In the genomic region with DNA sequence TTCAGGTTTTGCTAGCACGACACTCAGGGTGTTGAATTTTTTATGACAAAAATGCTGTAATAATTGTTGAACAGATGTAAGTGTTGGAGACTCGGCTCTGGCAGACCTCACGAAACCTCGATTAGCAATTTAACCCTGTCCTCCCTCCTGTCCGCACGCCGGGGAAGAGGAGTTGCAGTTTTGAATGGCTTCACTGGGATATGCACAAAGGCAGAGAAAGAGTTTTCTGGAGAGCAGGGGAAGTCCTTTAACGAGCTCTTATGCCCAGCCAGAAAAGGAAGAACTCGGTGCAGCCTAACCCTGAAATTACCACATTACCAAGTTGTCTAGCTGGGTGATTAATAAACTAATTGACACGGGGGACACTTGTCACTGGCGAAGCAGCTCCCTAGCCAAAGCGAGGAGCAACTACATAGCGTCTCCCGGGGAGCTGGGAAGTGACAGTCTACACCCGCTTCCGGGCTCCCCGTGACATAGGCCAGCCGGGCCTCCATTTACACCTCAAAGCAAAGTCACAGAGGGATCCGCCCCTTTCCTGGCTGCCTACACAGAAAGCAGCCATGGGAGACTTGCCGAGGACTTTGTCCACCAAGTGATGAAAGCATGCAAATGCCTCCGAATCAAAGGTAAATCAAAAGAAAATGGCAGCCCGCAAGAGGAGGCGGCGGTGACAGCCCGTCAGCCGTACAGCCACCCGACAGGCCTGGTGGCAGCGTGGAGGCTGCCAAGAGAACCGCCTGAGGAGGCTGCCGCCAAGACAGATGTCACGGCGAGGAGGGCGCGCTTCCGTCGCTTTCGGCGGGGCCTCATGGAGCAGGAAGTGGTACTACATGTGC, we compare ENCODE assay signal across 8 cellular contexts.
DNase-seq lines count a peak whose midpoint lies in the region; ATAC-seq and TF ChIP-seq lines count a peak whose summit lies in the region.

No MANE protein-coding gene starts in this region.

- H3K4me1 Mint-ChIP-seq in activated CD8-positive, alpha-beta T cell treated with anti-CD3 and anti-CD28 coated beads, Interleukin-2, amount 10 ng/mL, durations not matched to agents 7 days and 5 days (ENCODE audit: low read depth), result peaks cover 58% of the 10 kb centered on the region
- H3K4me1 Mint-ChIP-seq in endodermal cell, result peaks cover 14% of the 10 kb centered on the region

- in situ Hi-C loops in ACHN (cut with HindIII; ENCODE audit: low pct_ligation_motif_present, low pct_unique_long_range_greater_than_20kb, low sequenced_read_pairs), result no loop called here

- peak overlapping the region; percentile 86 for H3K4me3 Mint-ChIP-seq in activated CD8-positive, alpha-beta T cell treated with anti-CD3 and anti-CD28 coated beads, Interleukin-2, amount 10 ng/mL, durations not matched to agents 7 days and 5 days
- peak overlapping the region; percentile 57 for H3K4me3 Mint-ChIP-seq in endodermal cell

- ATAC-seq in activated CD8-positive, alpha-beta T cell treated with anti-CD3 and anti-CD28 coated beads, Interleukin-2, amount 10 ng/mL, durations not matched to agents 7 days and 5 days, result peak; percentile 89

- TF ChIP-seq CTCF in GM12865 (IDR thresholded peaks at IDR 0.05; ENCODE audit: insufficient read depth, low read depth, low read length, missing control alignments) (no peak), endodermal cell (conservative IDR thresholded peaks at IDR 0.05) (no peak), tibial artery (IDR thresholded peaks at IDR 0.05) (no peak)

- POLR2A ChIA-PET in activated CD8-positive, alpha-beta T cell treated with anti-CD3 and anti-CD28 coated beads, Interleukin-2, amount 10 ng/mL, durations not matched to agents 7 days and 5 days (lab: Charles Lee), result interaction anchor here (0.5 to 3.3 kb wide), 9 partner anchors 11 to 1808 kb away, joined by 3 to 16 read pairs (median 3); no protein-coding TSS in a partner anchor

- H3K4me3 ChIP-seq in GM12865 (ENCODE audit: low read depth, low read length), result peak overlapping the region; percentile 46; the same call in 1 of the 2 replicates
- H3K4me3 ChIP-seq in endodermal cell (ENCODE audit: low read length), result peak overlapping the region; percentile 18
- H3K4me3 ChIP-seq in tibial artery, result peak overlapping the region; percentile 12 to 35

- H3K9me3 ChIP-seq in endodermal cell (ENCODE audit: control insufficient read depth, low read length) (peaks cover 14% of the 10 kb centered on the region), tibial artery (peaks cover 0 to 8% (median 7%) of the 10 kb centered on the region in 3 donors)

- H3K27me3 Mint-ChIP-seq in activated CD8-positive, alpha-beta T cell treated with anti-CD3 and anti-CD28 coated beads, Interleukin-2, amount 10 ng/mL, durations not matched to agents 7 days and 5 days (ENCODE audit: low read depth), result no peaks in the 10 kb centered on the region
- peaks cover 35% of the 10 kb centered on the region for H3K27me3 Mint-ChIP-seq in endodermal cell (ENCODE audit: insufficient read depth)

- H3K9ac ChIP-seq in endodermal cell (ENCODE audit: extremely low read depth, low read length, poor library complexity, severe bottlenecking), result no peak overlapping the region

- H3K27ac ChIP-seq in endodermal cell (ENCODE audit: low read depth, low read length), result no peak overlapping the region
- no peak overlapping the region for H3K27ac ChIP-seq in tibial artery

- WGBS in endodermal cell (ENCODE audit: insufficient coverage in 1 of 2, insufficient read length in 1 of 2), 2 experiments, result 23 to 40% methylated on average over 5 to 38 of the region's 38 CpGs

- no peaks in the 10 kb centered on the region for H3K27me3 ChIP-seq in endodermal cell (ENCODE audit: control insufficient read depth, insufficient read depth, low read length, poor library complexity, severe bottlenecking)
- H3K27me3 ChIP-seq in tibial artery, result peaks cover 0 to 12% of the 10 kb centered on the region in 2 donors

- intact Hi-C loops in tibial artery (cut with DNase I; ENCODE audit: low total_unique reads), result no loop called here

- peaks cover 24% of the 10 kb centered on the region for H3K9me3 Mint-ChIP-seq in activated CD8-positive, alpha-beta T cell treated with anti-CD3 and anti-CD28 coated beads, Interleukin-2, amount 10 ng/mL, durations not matched to agents 7 days and 5 days (ENCODE audit: insufficient read depth)
- H3K9me3 Mint-ChIP-seq in endodermal cell, result peaks cover 19% of the 10 kb centered on the region

- no peaks in the 10 kb centered on the region for H3K4me1 ChIP-seq in endodermal cell (ENCODE audit: control insufficient read depth, insufficient read depth, low read length)
- no peaks in the 10 kb centered on the region for H3K4me1 ChIP-seq in tibial artery

- H3K36me3 ChIP-seq in endodermal cell (ENCODE audit: control insufficient read depth, insufficient read depth, low read length) (no peaks in the 10 kb centered on the region), tibial artery (no peaks in the 10 kb centered on the region)

- CTCF ChIA-PET in activated CD8-positive, alpha-beta T cell treated with anti-CD3 and anti-CD28 coated beads, Interleukin-2, amount 10 ng/mL, durations not matched to agents 7 days and 5 days (lab: Charles Lee), result interaction anchor here (0.8 to 1.4 kb wide), 3 partner anchors 16 to 1746 kb away, joined by 3 to 4 read pairs (median 3); no protein-coding TSS in a partner anchor

- H3K36me3 Mint-ChIP-seq in activated CD8-positive, alpha-beta T cell treated with anti-CD3 and anti-CD28 coated beads, Interleukin-2, amount 10 ng/mL, durations not matched to agents 7 days and 5 days (ENCODE audit: low read depth), result peaks cover 66% of the 10 kb centered on the region
- H3K36me3 Mint-ChIP-seq in endodermal cell (ENCODE audit: low read depth), result peaks cover 5% of the 10 kb centered on the region

- H3K27ac Mint-ChIP-seq in activated CD8-positive, alpha-beta T cell treated with anti-CD3 and anti-CD28 coated beads, Interleukin-2, amount 10 ng/mL, durations not matched to agents 7 days and 5 days, result peak overlapping the region; percentile 98
- H3K27ac Mint-ChIP-seq in endodermal cell, result no peak overlapping the region

- peak; percentile 63 for DNase-seq in GM12865 (ENCODE audit: low read depth)
- peak; percentile 91 for DNase-seq in activated CD8-positive, alpha-beta T cell treated with anti-CD3 and anti-CD28 coated beads, Interleukin-2, amount 10 ng/mL, durations not matched to agents 7 days and 5 days
- peak; percentile 91 for DNase-seq in endodermal cell
- peak; percentile 5 for DNase-seq in pons (ENCODE audit: low spot score)
- peak in 1 of 2 donors; percentile 25 for DNase-seq in tibial artery
- DNase-seq in ACHN, result no peak
- DNase-seq in NCI-H345 (lab: John Stamatoyannopoulos, UW), result no peak
- DNase-seq in SIG-M5 treated with dmso at 0.1 percent for 504 hours (lab: John Stamatoyannopoulos, UW; ENCODE audit: unreplicated experiment), result no peak

Comparison
In these comparisons a context has a peak if more than half of its experiments do, and no peak if none do; other contexts are left out.
1. DNase-seq: peak in GM12865 (single experiment), activated CD8-positive, alpha-beta T cell treated with anti-CD3 and anti-CD28 coated beads, Interleukin-2, amount 10 ng/mL, durations not matched to agents 7 days and 5 days (single experiment), endodermal cell (single experiment) and pons (single experiment); none in ACHN (single experiment), NCI-H345 (single experiment) and SIG-M5 treated with dmso at 0.1 percent for 504 hours (single experiment).
2. Peak in every context shown above with its lines, with median percentiles within 50 percentile points of each other: H3K4me3 ChIP-seq.